Comparison of ENCODE assay signal across 18 cellular contexts in genomic region chr17:31552568-31552967, GRCh38.
DNase-seq lines count a peak whose midpoint lies in the region; ATAC-seq, FAIRE-seq and TF ChIP-seq lines count a peak whose summit lies in the region.
"Had no signal": no experiment of that assay in that cellular context is flagged by ENCODE, and none has a peak within 500 bp of the region (broad histone marks: within the 10 kb centered on the region; RNA-seq: fewer than 3 reads in every experiment).

No MANE protein-coding gene starts in this region.

- CTCF ChIA-PET in CD4-positive, alpha-beta T cell (lab: Charles Lee), result no interaction called here
- CTCF ChIA-PET in K562 (lab: Yijun Ruan, JAX; ENCODE audit: low intra/inter-chr PET ratio), result no interaction called here
- CTCF ChIA-PET in CD4-positive, alpha-beta memory T cell (lab: Charles Lee; ENCODE audit: partially characterized antibody), result interaction anchor here (0.6 kb wide), 1 partner anchor 288 kb away, joined by 3 read pairs; no protein-coding TSS in a partner anchor

- intact Hi-C loops in CD4-positive, alpha-beta T cell (cut with DNase I, micrococcal nuclease), result loop anchor here (5.0 to 10.0 kb wide), 2 partner anchors 292 to 305 kb away; partner anchors contain the start of gene COPRS (in 1 of the 2)
- intact Hi-C loops in K562 (cut with micrococcal nuclease), result no loop called here
- intact Hi-C loops in CD4-positive, alpha-beta memory T cell (cut with micrococcal nuclease), result no loop called here

- FAIRE-seq in K562 (lab: Jason Lieb, UNC), result no peak
- FAIRE-seq: GM12891, GM18507, H54 had no signal

- no peak overlapping the region for H3K27ac ChIP-seq in CD4-positive, alpha-beta T cell (ENCODE audit: low read depth, low read length)
- no peak overlapping the region for H3K27ac ChIP-seq in K562 (ENCODE audit: extremely low read depth, low read depth, low read length)
- no peak overlapping the region for H3K27ac ChIP-seq in CD4-positive, alpha-beta memory T cell (ENCODE audit: low read depth, low read length)

- 8% methylated on average over 3 of the region's 3 CpGs for WGBS in K562 (ENCODE audit: insufficient coverage, low coverage, missing lambda C conversion rate)

- peaks cover 26% of the 10 kb centered on the region for H3K4me1 Mint-ChIP-seq in CD4-positive, alpha-beta T cell (ENCODE audit: low read depth)
- H3K4me1 Mint-ChIP-seq in neural crest cell, result peaks cover 14% of the 10 kb centered on the region
- peaks cover 10 to 34% (median 17%) of the 10 kb centered on the region in 4 donors for H3K4me1 Mint-ChIP-seq in CD4-positive, alpha-beta memory T cell

- no peak for TF ChIP-seq POLR2A in K562 (conservative IDR thresholded peaks at IDR 0.05)

- BruUV-seq in K562 (replicated peaks; lab: Mats Ljungman, UMichigan), result no TSS peak

- no peaks in the 10 kb centered on the region for H3K27me3 Mint-ChIP-seq in CD4-positive, alpha-beta T cell
- H3K27me3 Mint-ChIP-seq in neural crest cell (ENCODE audit: low read depth), result peaks cover 52% of the 10 kb centered on the region
- H3K27me3 Mint-ChIP-seq in CD4-positive, alpha-beta memory T cell, result no peaks in the 10 kb centered on the region

- no peaks in the 10 kb centered on the region for H3K9me3 Mint-ChIP-seq in CD4-positive, alpha-beta T cell
- H3K9me3 Mint-ChIP-seq in neural crest cell, result no peaks in the 10 kb centered on the region
- H3K9me3 Mint-ChIP-seq in CD4-positive, alpha-beta memory T cell, result no peaks in the 10 kb centered on the region
- H3K9me3 Mint-ChIP-seq: HFFc6 had no signal

- peaks cover 7% of the 10 kb centered on the region; the same call in 2 of the 3 replicates for H3K79me2 ChIP-seq in K562 (ENCODE audit: control insufficient read depth, insufficient read depth, low read length)

- no peak for TF ChIP-seq RAD21 in K562 (CRISPR knock-in tag; conservative IDR thresholded peaks at IDR 0.05 in 1 of 2, IDR thresholded peaks at IDR 0.05 in 1 of 2)

- H3K4me2 ChIP-seq in K562 (ENCODE audit: insufficient read depth, low read length), result no peak overlapping the region

- H2AFZ ChIP-seq in K562 (ENCODE audit: low read depth, low read length), result no peak overlapping the region

- H3K9ac ChIP-seq in K562 (ENCODE audit: insufficient read depth in 1 of 2, low read depth in 2 of 2, low read length in 2 of 2), result no peak overlapping the region

- DNase-seq in CD4-positive, alpha-beta T cell, result no peak
- DNase-seq in K562 (ENCODE audit: extremely low read depth in 1 of 4, low spot score in 3 of 4) (no peak), neural crest cell (ENCODE audit: low read depth, low spot score) (no peak), SW 1271 (lab: John Stamatoyannopoulos, UW) (no peak)
- DNase-seq in CD4-positive, alpha-beta memory T cell, result no peak
- DNase-seq: C1 segment of cervical spinal cord, Calu3, COR-L47, DMS53, DMS79 treated with DMSO at 0.1 percent for 48 hours, GF-D8, GOT3, HFFc6 had no signal

- H3K4me3 Mint-ChIP-seq in CD4-positive, alpha-beta T cell, result peak overlapping the region; percentile 49
- peak overlapping the region; percentile 60 for H3K4me3 Mint-ChIP-seq in neural crest cell
- H3K4me3 Mint-ChIP-seq in CD4-positive, alpha-beta memory T cell, result no peak overlapping the region
- H3K4me3 Mint-ChIP-seq: HFFc6 had no signal

- no peak overlapping the region for H3K4me3 ChIP-seq in K562
- no peak overlapping the region for H3K4me3 ChIP-seq in CD4-positive, alpha-beta memory T cell (ENCODE audit: low read length in 2 of 2)
- H3K4me3 ChIP-seq: HAP-1 had no signal

- no peak overlapping the region for H3K27ac Mint-ChIP-seq in CD4-positive, alpha-beta T cell
- no peak overlapping the region for H3K27ac Mint-ChIP-seq in neural crest cell (ENCODE audit: unreplicated experiment)
- H3K27ac Mint-ChIP-seq in CD4-positive, alpha-beta memory T cell, result peak overlapping the region in 1 of 7 donors; percentile 57
- H3K27ac Mint-ChIP-seq: HFFc6 had no signal

- no peak for ATAC-seq in CD4-positive, alpha-beta T cell (ENCODE audit: poor library complexity)
- no peak for ATAC-seq in K562
- no peak for ATAC-seq in GM21717 (IDR thresholded peaks at IDR 0.05; ENCODE audit: unreplicated experiment)

- peaks cover 3 to 11% of the 10 kb centered on the region in 2 experiments; a peak in 4 of 5 replicates for H3K4me1 ChIP-seq in K562 (replicated peaks in 1 of 2; ENCODE audit: control insufficient read depth in 2 of 2, insufficient read depth in 2 of 2, low read length in 2 of 2)
- peaks cover 7% of the 10 kb centered on the region for H3K4me1 ChIP-seq in CD4-positive, alpha-beta memory T cell (ENCODE audit: insufficient read depth, low read length)

- TF ChIP-seq EP300 in K562 (IDR thresholded peaks at IDR 0.05; ENCODE audit: low read length), result no peak

- 0 out of 2 replicates have a peak, but pooled peaks cover 3% of the 10 kb centered on the region for H4K20me1 ChIP-seq in K562 (replicated peaks; ENCODE audit: control insufficient read depth, insufficient read depth, low read length)

- no peaks in the 10 kb centered on the region for H3K9me3 ChIP-seq in CD4-positive, alpha-beta T cell (ENCODE audit: control insufficient read depth, low read length)
- H3K9me3 ChIP-seq in K562 (replicated peaks; ENCODE audit: control insufficient read depth, insufficient read depth, low read depth, low read length), result no peaks in the 10 kb centered on the region
- H3K9me3 ChIP-seq in CD4-positive, alpha-beta memory T cell (ENCODE audit: control insufficient read depth in 1 of 2, low read length in 2 of 2), result no peaks in the 10 kb centered on the region
- H3K9me3 ChIP-seq: HAP-1 had no signal

- TF ChIP-seq CTCF in CD4-positive, alpha-beta T cell (IDR thresholded peaks at IDR 0.05), result no peak
- TF ChIP-seq CTCF in K562 (IDR thresholded peaks at IDR 0.05 in 2 of 3, conservative IDR thresholded peaks at IDR 0.05 in 1 of 3; ENCODE audit: insufficient read depth in 2 of 3, low read depth in 1 of 3, low read length in 3 of 3) (no peak), neural crest cell (conservative IDR thresholded peaks at IDR 0.05) (no peak)

- H3K36me3 Mint-ChIP-seq in CD4-positive, alpha-beta T cell (ENCODE audit: low read depth), result peaks cover 7% of the 10 kb centered on the region
- H3K36me3 Mint-ChIP-seq in neural crest cell (ENCODE audit: low read depth), result no peaks in the 10 kb centered on the region
- peaks cover 0 to 2% of the 10 kb centered on the region in 2 donors for H3K36me3 Mint-ChIP-seq in CD4-positive, alpha-beta memory T cell

- POLR2A ChIA-PET in CD4-positive, alpha-beta T cell (lab: Charles Lee), result no interaction called here
- POLR2A ChIA-PET in K562 (lab: Yijun Ruan, JAX), result interaction anchor here (0.6 to 0.8 kb wide), 2 partner anchors 12 to 383 kb away, joined by 4 read pairs; no protein-coding TSS in a partner anchor
- POLR2A ChIA-PET in CD4-positive, alpha-beta memory T cell (lab: Charles Lee; ENCODE audit: partially characterized antibody), result no interaction called here

- no peaks in the 10 kb centered on the region for H3K9me1 ChIP-seq in K562 (ENCODE audit: control insufficient read depth, insufficient read depth, low read length)

- no peaks in the 10 kb centered on the region for H3K27me3 ChIP-seq in CD4-positive, alpha-beta T cell (ENCODE audit: control insufficient read depth, insufficient read depth, low read length)
- peaks cover 7 to 14% of the 10 kb centered on the region in 2 experiments; a peak in 4 of 5 replicates for H3K27me3 ChIP-seq in K562 (ENCODE audit: control insufficient read depth in 2 of 2, insufficient read depth in 2 of 2, low read length in 2 of 2)
- no peaks in the 10 kb centered on the region for H3K27me3 ChIP-seq in CD4-positive, alpha-beta memory T cell (ENCODE audit: insufficient read depth, low read length)

- H3K36me3 ChIP-seq in K562 (ENCODE audit: control insufficient read depth, insufficient read depth, low read length), result no peaks in the 10 kb centered on the region
- no peaks in the 10 kb centered on the region for H3K36me3 ChIP-seq in CD4-positive, alpha-beta memory T cell (ENCODE audit: insufficient read depth, low read length)
- H3K36me3 ChIP-seq: HAP-1 had no signal

- in situ Hi-C loops in K562 (cut with MboI), result loop anchor here (5.0 kb wide), 1 partner anchor 295 kb away; no protein-coding TSS in a partner anchor

TF ChIP-seq in K562, 482 proteins besides CTCF, POLR2A, EP300 and RAD21:
- TF ChIP-seq ZNF263 (CRISPR knock-in tag; IDR thresholded peaks at IDR 0.05; ENCODE audit: borderline replicate concordance) (peak; percentile 76; the same call in 1 of the 2 replicates), PREB (CRISPR knock-in tag; IDR thresholded peaks at IDR 0.05) (no peak)

Comparison
In these comparisons a context has a peak if more than half of its experiments do, and no peak if none do; other contexts are left out.
1. H3K4me3 Mint-ChIP-seq: peak in CD4-positive, alpha-beta T cell (single experiment) and neural crest cell (single experiment); none in CD4-positive, alpha-beta memory T cell (0 of 8).
2. intact Hi-C loops: an anchor here in CD4-positive, alpha-beta T cell (5.0 to 10.0 kb wide); none called in K562 and CD4-positive, alpha-beta memory T cell.